ENCODE assay signal across 9 cellular contexts in genomic region chr7:2641406-2642393, GRCh38. TPM values are rescaled to one million over a fixed set of nuclear protein-coding genes. Genes with fewer than 3 reads are reported as not detected.
DNase-seq lines count a peak whose midpoint lies in the region; ATAC-seq, FAIRE-seq and TF ChIP-seq lines count a peak whose summit lies in the region.
"Had no signal": no experiment of that assay in that cellular context is flagged by ENCODE, and none has a peak within 500 bp of the region (broad histone marks: within the 10 kb centered on the region; RNA-seq: fewer than 3 reads in every experiment).

No MANE protein-coding gene starts in this region.

- peaks cover 82% of the 10 kb centered on the region for H3K79me2 ChIP-seq in endothelial cell of umbilical vein (ENCODE audit: control insufficient read depth, insufficient read depth, low read length)

- H3K27ac Mint-ChIP-seq in memory B cell = peak overlapping the region; percentile 70
- H3K27ac Mint-ChIP-seq in stimulated activated effector memory CD8-positive, alpha-beta T cell treated with anti-CD3 and anti-CD28 coated beads, Interleukin-12 subunit alpha, Interleukin-12 subunit beta, amount 100 ng/mL, for 72 hours = no peak overlapping the region

- no peaks in the 10 kb centered on the region for H3K9me3 Mint-ChIP-seq in memory B cell
- no peaks in the 10 kb centered on the region for H3K9me3 Mint-ChIP-seq in stimulated activated effector memory CD8-positive, alpha-beta T cell treated with anti-CD3 and anti-CD28 coated beads, Interleukin-12 subunit alpha, Interleukin-12 subunit beta, amount 100 ng/mL, for 72 hours

- 30 to 33% methylated on average over 33 to 36 of the region's 39 CpGs for WGBS in tibial nerve, 2 donors

- H3K4me1 ChIP-seq in endothelial cell of umbilical vein (ENCODE audit: control insufficient read depth, extremely low read depth, insufficient read depth, low read length) = peaks cover 41% of the 10 kb centered on the region
- H3K4me1 ChIP-seq in tibial nerve = peaks cover 0 to 76% (median 59%) of the 10 kb centered on the region in 4 donors

- H4K20me1 ChIP-seq in endothelial cell of umbilical vein (replicated peaks; ENCODE audit: control insufficient read depth, extremely low read depth, insufficient read depth, low read length) = no peaks in the 10 kb centered on the region

- intact Hi-C loops in endothelial cell of umbilical vein (cut with micrococcal nuclease) = loop anchor here (1.0 to 5.0 kb wide), 6 partner anchors 8 to 119 kb away; no protein-coding TSS in a partner anchor

- BruUV-seq in endothelial cell of umbilical vein (replicated peaks; lab: Mats Ljungman, UMichigan) = no TSS peak

- H3K27me3 Mint-ChIP-seq in memory B cell = no peaks in the 10 kb centered on the region

- peak overlapping the region; percentile 66 for H3K4me3 Mint-ChIP-seq in memory B cell
- no peak overlapping the region for H3K4me3 Mint-ChIP-seq in stimulated activated effector memory CD8-positive, alpha-beta T cell treated with anti-CD3 and anti-CD28 coated beads, Interleukin-12 subunit alpha, Interleukin-12 subunit beta, amount 100 ng/mL, for 72 hours

- no peaks in the 10 kb centered on the region for H3K9me1 ChIP-seq in endothelial cell of umbilical vein (replicated peaks; ENCODE audit: control insufficient read depth, extremely low read depth, insufficient read depth, low read length)

- DNase-seq in ACHN = peak; percentile 99
- DNase-seq in RCC 7860 (ENCODE audit: low spot score) = peak; percentile 96
- peak; percentile 99 for DNase-seq in endothelial cell of umbilical vein (ENCODE audit: low read depth, low spot score)
- DNase-seq in memory B cell (ENCODE audit: low spot score in 2 of 2) = peak in 1 of 2 donors; percentile 50
- DNase-seq in tibial nerve (ENCODE audit: low spot score in 2 of 2) = peak; percentile 71 to 81
- no peak for DNase-seq in stimulated activated effector memory CD8-positive, alpha-beta T cell treated with anti-CD3 and anti-CD28 coated beads, Interleukin-12 subunit alpha, Interleukin-12 subunit beta, amount 100 ng/mL, for 72 hours (ENCODE audit: low spot score in 2 of 2)
- DNase-seq: DND-41 had no signal

- TF ChIP-seq EP300 in tibial nerve (IDR thresholded peaks at IDR 0.05) = peak; percentile 91 to 98

- no peaks in the 10 kb centered on the region for H3K27me3 ChIP-seq in endothelial cell of umbilical vein (ENCODE audit: control insufficient read depth in 2 of 2, insufficient read depth in 2 of 2, low read length in 2 of 2)
- H3K27me3 ChIP-seq in tibial nerve = no peaks in the 10 kb centered on the region

- TF ChIP-seq POLR2A in endothelial cell of umbilical vein (IDR thresholded peaks at IDR 0.05; ENCODE audit: low read depth, low read length) (no peak), tibial nerve (IDR thresholded peaks at IDR 0.05) (peak in 1 of 2 donors; percentile 20), GM18505 (IDR thresholded peaks at IDR 0.05; ENCODE audit: borderline replicate concordance, extremely low read depth, insufficient read depth, insufficient read length) (no peak)

- peak overlapping the region; percentile 75 for H3K9ac ChIP-seq in endothelial cell of umbilical vein (replicated peaks; ENCODE audit: extremely low read depth, insufficient read depth, low read length)

- no peak overlapping the region for H3K4me2 ChIP-seq in endothelial cell of umbilical vein (ENCODE audit: insufficient read depth, low read length)

- H3K9me3 ChIP-seq in endothelial cell of umbilical vein (replicated peaks; ENCODE audit: control insufficient read depth, insufficient read depth, low read length) (no peaks in the 10 kb centered on the region), tibial nerve (no peaks in the 10 kb centered on the region)

- peaks cover 42% of the 10 kb centered on the region for H3K4me1 Mint-ChIP-seq in memory B cell
- peaks cover 24% of the 10 kb centered on the region for H3K4me1 Mint-ChIP-seq in stimulated activated effector memory CD8-positive, alpha-beta T cell treated with anti-CD3 and anti-CD28 coated beads, Interleukin-12 subunit alpha, Interleukin-12 subunit beta, amount 100 ng/mL, for 72 hours

- H3K36me3 ChIP-seq in endothelial cell of umbilical vein (ENCODE audit: control insufficient read depth in 2 of 2, extremely low read depth in 1 of 2, insufficient read depth in 2 of 2, low read length in 2 of 2) (peaks cover 0 to 5% of the 10 kb centered on the region in 2 experiments), tibial nerve (peaks cover 0 to 2% (median 0%) of the 10 kb centered on the region in 3 donors)

- dilution Hi-C loops in endothelial cell of umbilical vein (cut with MboI; ENCODE audit: extremely low pct_ligation_motif_present, low sequenced_read_pairs) = no loop called here

- POLR2A ChIA-PET in endothelial cell of umbilical vein (lab: Charles Lee) = interaction anchor here (0.5 kb wide), 1 partner anchor 15 kb away, joined by 6 read pairs; no protein-coding TSS in a partner anchor

- H3K27ac ChIP-seq in endothelial cell of umbilical vein (ENCODE audit: insufficient read depth, low read depth, low read length) = peak overlapping the region; percentile 94
- H3K27ac ChIP-seq in tibial nerve = peak overlapping the region in 3 of 4 donors; percentile 49 to 76 (median 70)

- ATAC-seq in GM21528 (IDR thresholded peaks at IDR 0.05; ENCODE audit: low FRiP score, unreplicated experiment) (peak; percentile 34), memory B cell (ENCODE audit: low read depth) (peak; percentile 68), GM18505 (IDR thresholded peaks at IDR 0.05; ENCODE audit: unreplicated experiment) (no peak)
- no peak for ATAC-seq in stimulated activated effector memory CD8-positive, alpha-beta T cell treated with anti-CD3 and anti-CD28 coated beads, Interleukin-12 subunit alpha, Interleukin-12 subunit beta, amount 100 ng/mL, for 72 hours

- no peak overlapping the region for H2AFZ ChIP-seq in endothelial cell of umbilical vein (ENCODE audit: low read depth, low read length)

- H3K4me3 ChIP-seq in endothelial cell of umbilical vein (replicated peaks in 1 of 3; ENCODE audit: insufficient read depth in 1 of 3, low read depth in 1 of 3, low read length in 3 of 3) = no peak overlapping the region
- peak overlapping the region in 2 of 4 donors; percentile 22 to 37 for H3K4me3 ChIP-seq in tibial nerve

- no peaks in the 10 kb centered on the region for H3K36me3 Mint-ChIP-seq in memory B cell
- H3K36me3 Mint-ChIP-seq in stimulated activated effector memory CD8-positive, alpha-beta T cell treated with anti-CD3 and anti-CD28 coated beads, Interleukin-12 subunit alpha, Interleukin-12 subunit beta, amount 100 ng/mL, for 72 hours = no peaks in the 10 kb centered on the region

- no peak for TF ChIP-seq CTCF in endothelial cell of umbilical vein (IDR thresholded peaks at IDR 0.05; ENCODE audit: extremely low read depth in 1 of 2, insufficient read depth in 1 of 2, low read depth in 1 of 2, low read length in 2 of 2)
- TF ChIP-seq CTCF in tibial nerve (IDR thresholded peaks at IDR 0.05) = peak in 1 of 5 experiments; percentile 28

- in situ Hi-C loops in ACHN (cut with HindIII; ENCODE audit: low pct_ligation_motif_present, low pct_unique_long_range_greater_than_20kb, low sequenced_read_pairs) = no loop called here

- CTCF ChIA-PET in endothelial cell of umbilical vein (lab: Charles Lee) = interaction anchor here (0.6 to 5.4 kb wide), 5 partner anchors 17 to 117 kb away, joined by 3 to 55 read pairs (median 4); no protein-coding TSS in a partner anchor

- FAIRE-seq in RCC 7860 (lab: Jason Lieb, UNC) (peak; percentile 97), endothelial cell of umbilical vein (lab: Jason Lieb, UNC) (peak; percentile 97)

TF ChIP-seq in endothelial cell of umbilical vein, 7 proteins besides CTCF, POLR2A, EP300 and RAD21:
- TF ChIP-seq JUN (IDR thresholded peaks at IDR 0.05; ENCODE audit: borderline replicate concordance, insufficient read depth, insufficient read length, low read depth) (no peak), EZH2 (IDR thresholded peaks at IDR 0.05; ENCODE audit: borderline replicate concordance, low read depth, low read length, severe bottlenecking) (no peak), GATA2 (IDR thresholded peaks at IDR 0.05; ENCODE audit: insufficient read depth, insufficient read length, low read depth, low read length) (no peak), POLR2AphosphoS5 (IDR thresholded peaks at IDR 0.05; ENCODE audit: insufficient read depth, low read depth, low read length) (peak; percentile 88), MAX (IDR thresholded peaks at IDR 0.05; ENCODE audit: insufficient read depth, insufficient read length) (peak; percentile 24)

RNA-seq across cellular contexts. Expression of gene TTYH3, which starts 9.9 kb away (rescaled TPM):
- total RNA-seq in endothelial cell of umbilical vein = 277 and 280 TPM in 2 replicates
- 143 and 192 TPM in 2 replicates for polyA plus RNA-seq in endothelial cell of umbilical vein
- polyA plus RNA-seq in endothelial cell of umbilical vein (2011; cell fraction: cytosol; rRNA removed) = 79.9 and 112 TPM in 2 replicates
- polyA plus RNA-seq in endothelial cell of umbilical vein (2011; cell fraction: nucleus; rRNA removed) = 107 and 132 TPM in 2 replicates
- 116 and 150 TPM in 2 replicates for polyA plus RNA-seq in endothelial cell of umbilical vein (2012)
- 107 and 122 TPM in 2 replicates for polyA minus RNA-seq in endothelial cell of umbilical vein
- 4.9 TPM for polyA minus RNA-seq in endothelial cell of umbilical vein (2011; cell fraction: cytosol; rRNA and poly(A)+ RNA removed)
- 45.1 and 83.7 TPM in 2 replicates for polyA minus RNA-seq in endothelial cell of umbilical vein (2011; cell fraction: nucleus; rRNA and poly(A)+ RNA removed)
- total RNA-seq in tibial nerve = 10 to 100 TPM in 3 of 4 donors, 1 to 10 TPM in 1; 7.2 to 43.2 (median 15.7) TPM

RNA-seq across cellular contexts. Expression of gene AMZ1, which starts 46.3 kb away (rescaled TPM):
- total RNA-seq in endothelial cell of umbilical vein (not detected in 2 replicates), tibial nerve (1 to 10 TPM in 2 of 4 donors, under 1 TPM in 2; 0.39 to 1.7 (median 1.2) TPM)
- not detected in 2 replicates for polyA plus RNA-seq in endothelial cell of umbilical vein
- not detected in 2 replicates for polyA plus RNA-seq in endothelial cell of umbilical vein (2011; cell fraction: cytosol; rRNA removed)
- polyA plus RNA-seq in endothelial cell of umbilical vein (2011; cell fraction: nucleus; rRNA removed) = not detected in 2 replicates
- 0.09 and 0.10 TPM in 2 replicates for polyA plus RNA-seq in endothelial cell of umbilical vein (2012)
- not detected in 2 replicates for polyA minus RNA-seq in endothelial cell of umbilical vein
- polyA minus RNA-seq in endothelial cell of umbilical vein (2011; cell fraction: cytosol; rRNA and poly(A)+ RNA removed) = not detected
- not detected in 2 replicates for polyA minus RNA-seq in endothelial cell of umbilical vein (2011; cell fraction: nucleus; rRNA and poly(A)+ RNA removed)

Comparison
In these comparisons a context has a peak if more than half of its experiments do, and no peak if none do; other contexts are left out.
1. DNase-seq: peak in ACHN (single experiment), RCC 7860 (single experiment), endothelial cell of umbilical vein (single experiment) and tibial nerve (2 of 2); none in stimulated activated effector memory CD8-positive, alpha-beta T cell treated with anti-CD3 and anti-CD28 coated beads, Interleukin-12 subunit alpha, Interleukin-12 subunit beta, amount 100 ng/mL, for 72 hours (0 of 2).
2. ATAC-seq: peak in GM21528 (single experiment) and memory B cell (single experiment); none in stimulated activated effector memory CD8-positive, alpha-beta T cell treated with anti-CD3 and anti-CD28 coated beads, Interleukin-12 subunit alpha, Interleukin-12 subunit beta, amount 100 ng/mL, for 72 hours (single experiment) and GM18505 (single experiment).